In the genomic region with DNA sequence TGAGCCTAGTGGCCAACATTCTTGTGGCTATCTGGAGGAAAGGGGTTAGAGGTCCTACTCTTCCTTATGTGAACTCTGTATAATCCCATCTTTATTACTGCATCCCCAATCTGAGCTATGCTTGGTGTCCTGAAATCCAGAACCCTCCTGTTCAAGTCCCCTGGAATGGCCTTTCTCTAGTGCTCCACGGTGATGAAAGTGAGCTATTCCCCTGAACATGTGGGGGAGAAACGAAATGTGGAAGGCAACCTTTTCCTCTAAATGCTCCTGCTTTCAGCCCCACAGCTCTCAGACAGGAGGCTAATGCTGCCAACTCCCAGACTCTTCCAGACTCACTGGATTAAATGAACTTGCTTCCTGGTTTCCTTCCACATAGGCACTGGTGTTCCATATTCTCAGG, we compare ENCODE assay signal across 1 cellular context.
TF ChIP-seq lines count a peak whose summit lies in the region.

No MANE protein-coding gene starts in this region.

TF ChIP-seq in WTC11, 78 proteins besides CTCF, POLR2A, EP300 and RAD21 (continued from another document):
- TF ChIP-seq FOXK1 (CRISPR knock-in tag; IDR thresholded peaks at IDR 0.05) (no peak), MLX (CRISPR knock-in tag; IDR thresholded peaks at IDR 0.05) (no peak), TP53 (CRISPR knock-in tag; IDR thresholded peaks at IDR 0.05) (no peak), OVOL2 (CRISPR knock-in tag; IDR thresholded peaks at IDR 0.05; ENCODE audit: borderline replicate concordance) (no peak), HMGA2 (CRISPR knock-in tag; IDR thresholded peaks at IDR 0.05) (no peak), FOXJ3 (CRISPR knock-in tag; IDR thresholded peaks at IDR 0.05; ENCODE audit: borderline replicate concordance) (no peak), PRRX2 (CRISPR knock-in tag; IDR thresholded peaks at IDR 0.05) (no peak), ATF2 (CRISPR knock-in tag; IDR thresholded peaks at IDR 0.05; ENCODE audit: borderline replicate concordance, low read depth) (no peak)
- TF ChIP-seq, protein P1, sequence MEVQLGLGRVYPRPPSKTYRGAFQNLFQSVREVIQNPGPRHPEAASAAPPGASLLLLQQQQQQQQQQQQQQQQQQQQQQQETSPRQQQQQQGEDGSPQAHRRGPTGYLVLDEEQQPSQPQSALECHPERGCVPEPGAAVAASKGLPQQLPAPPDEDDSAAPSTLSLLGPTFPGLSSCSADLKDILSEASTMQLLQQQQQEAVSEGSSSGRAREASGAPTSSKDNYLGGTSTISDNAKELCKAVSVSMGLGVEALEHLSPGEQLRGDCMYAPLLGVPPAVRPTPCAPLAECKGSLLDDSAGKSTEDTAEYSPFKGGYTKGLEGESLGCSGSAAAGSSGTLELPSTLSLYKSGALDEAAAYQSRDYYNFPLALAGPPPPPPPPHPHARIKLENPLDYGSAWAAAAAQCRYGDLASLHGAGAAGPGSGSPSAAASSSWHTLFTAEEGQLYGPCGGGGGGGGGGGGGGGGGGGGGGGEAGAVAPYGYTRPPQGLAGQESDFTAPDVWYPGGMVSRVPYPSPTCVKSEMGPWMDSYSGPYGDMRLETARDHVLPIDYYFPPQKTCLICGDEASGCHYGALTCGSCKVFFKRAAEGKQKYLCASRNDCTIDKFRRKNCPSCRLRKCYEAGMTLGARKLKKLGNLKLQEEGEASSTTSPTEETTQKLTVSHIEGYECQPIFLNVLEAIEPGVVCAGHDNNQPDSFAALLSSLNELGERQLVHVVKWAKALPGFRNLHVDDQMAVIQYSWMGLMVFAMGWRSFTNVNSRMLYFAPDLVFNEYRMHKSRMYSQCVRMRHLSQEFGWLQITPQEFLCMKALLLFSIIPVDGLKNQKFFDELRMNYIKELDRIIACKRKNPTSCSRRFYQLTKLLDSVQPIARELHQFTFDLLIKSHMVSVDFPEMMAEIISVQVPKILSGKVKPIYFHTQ (CRISPR knock-in tag; IDR thresholded peaks at IDR 0.05), result no peak
